14 cellular contexts compared by ENCODE assay signal in genomic region chr19:18501832-18502231, GRCh38. TPM values are rescaled to one million over a fixed set of nuclear protein-coding genes. Genes with fewer than 3 reads are reported as not detected.
A peak's percentile ranks its signal among the peaks of the same experiment; 100 is the strongest.
DNase-seq lines count a peak whose midpoint lies in the region; ATAC-seq and TF ChIP-seq lines count a peak whose summit lies in the region.
"Had no signal": no experiment of that assay in that cellular context is flagged by ENCODE, and none has a peak within 500 bp of the region (broad histone marks: within the 10 kb centered on the region; RNA-seq: fewer than 3 reads in every experiment).

No MANE protein-coding gene starts in this region.

- H3K4me3 ChIP-seq in ascending aorta (no peak overlapping the region), left lung (no peak overlapping the region)
- H3K4me3 ChIP-seq: cardiac muscle cell had no signal

- H3K4me1 Mint-ChIP-seq in nephron progenitor cell (peaks cover 57% of the 10 kb centered on the region), osteocyte (ENCODE audit: unreplicated experiment) (peaks cover 67% of the 10 kb centered on the region)

- H3K27me3 Mint-ChIP-seq in nephron progenitor cell (ENCODE audit: low read depth, poor library complexity) (no peaks in the 10 kb centered on the region), osteocyte (ENCODE audit: unreplicated experiment) (no peaks in the 10 kb centered on the region)

- H3K4me1 ChIP-seq in ascending aorta (peaks cover 52 to 89% of the 10 kb centered on the region in 2 donors), left lung (peaks cover 42 to 100% of the 10 kb centered on the region in 2 donors)

- H3K4me3 Mint-ChIP-seq in nephron progenitor cell (no peak overlapping the region), osteocyte (ENCODE audit: unreplicated experiment) (no peak overlapping the region)
- H3K4me3 Mint-ChIP-seq: H9 had no signal

- intact Hi-C loops in ascending aorta (cut with DNase I) (loop anchor here (1.0 to 5.0 kb wide), 2 partner anchors 18 to 40 kb away; no protein-coding TSS in a partner anchor), left lung (cut with DNase I) (no loop called here)

- H3K27me3 ChIP-seq in ascending aorta = no peaks in the 10 kb centered on the region
- no peaks in the 10 kb centered on the region for H3K27me3 ChIP-seq in left lung
- H3K27me3 ChIP-seq: cardiac muscle cell had no signal

- no peak for TF ChIP-seq CTCF in ascending aorta (IDR thresholded peaks at IDR 0.05)
- TF ChIP-seq CTCF in left lung (IDR thresholded peaks at IDR 0.05) = no peak
- no peak for TF ChIP-seq CTCF in nephron progenitor cell (IDR thresholded peaks at IDR 0.05)
- TF ChIP-seq CTCF in osteocyte (IDR thresholded peaks at IDR 0.05) = no peak

- H3K9me3 ChIP-seq in ascending aorta = no peaks in the 10 kb centered on the region
- no peaks in the 10 kb centered on the region for H3K9me3 ChIP-seq in left lung

- no peak overlapping the region for H3K27ac Mint-ChIP-seq in nephron progenitor cell
- no peak overlapping the region for H3K27ac Mint-ChIP-seq in osteocyte (ENCODE audit: unreplicated experiment)

- H3K9me3 Mint-ChIP-seq in nephron progenitor cell = no peaks in the 10 kb centered on the region
- no peaks in the 10 kb centered on the region for H3K9me3 Mint-ChIP-seq in osteocyte (ENCODE audit: unreplicated experiment)
- H3K9me3 Mint-ChIP-seq: H9 had no signal

- H3K36me3 Mint-ChIP-seq in nephron progenitor cell (ENCODE audit: low read depth) (no peaks in the 10 kb centered on the region), osteocyte (ENCODE audit: unreplicated experiment) (no peaks in the 10 kb centered on the region)

- ATAC-seq in left lung (no peak), esophagus mucosa (no peak), GM18909 (IDR thresholded peaks at IDR 0.05; ENCODE audit: poor library complexity, unreplicated experiment) (no peak)

- H3K36me3 ChIP-seq in ascending aorta (no peaks in the 10 kb centered on the region), left lung (no peaks in the 10 kb centered on the region)
- H3K36me3 ChIP-seq: cardiac muscle cell, WERI-Rb-1 had no signal

- peak in 45 of 76 experiments; percentile 11 to 83 (median 44) for DNase-seq in HUDEP-2 (lab: John Stamatoyannopoulos, UW; ENCODE audit: unreplicated experiment in 76 of 76)
- peak in 1 of 2 donors; percentile 85 for DNase-seq in ascending aorta (ENCODE audit: low spot score in 2 of 2)
- DNase-seq in left lung = no peak
- DNase-seq in superior temporal gyrus (ENCODE audit: extremely low spot score) = peak; percentile 7
- no peak for DNase-seq in nephron progenitor cell
- no peak for DNase-seq in osteocyte (ENCODE audit: extremely low spot score, unreplicated experiment)
- DNase-seq: COR-L47, H9, KG1, RPMI8226, WERI-Rb-1 had no signal

- peak overlapping the region; percentile 81 to 88 for H3K27ac ChIP-seq in ascending aorta
- H3K27ac ChIP-seq in left lung = peak overlapping the region; percentile 26 to 95
- H3K27ac ChIP-seq: cardiac muscle cell, WERI-Rb-1 had no signal

RNA-seq across cellular contexts. Expression of gene ELL, which starts 20.0 kb away (rescaled TPM):
- 30.5 TPM for total RNA-seq in ascending aorta
- total RNA-seq in left lung = 10 to 100 TPM; 13.3 to 22.9 TPM
- 7.5 TPM for total RNA-seq in esophagus mucosa
- total RNA-seq in osteocyte = 17.6 and 18.3 TPM in 2 replicates

RNA-seq across cellular contexts. Expression of gene FKBP8, which starts 41.5 kb away (rescaled TPM):
- total RNA-seq in ascending aorta (395 TPM), left lung (100 to 1,000 TPM; 176 to 195 TPM), esophagus mucosa (125 TPM), osteocyte (242 and 253 TPM in 2 replicates)

RNA-seq across cellular contexts. Expression of gene KXD1, which starts 55.8 kb away (rescaled TPM):
- total RNA-seq in ascending aorta (178 TPM), left lung (10 to 100 TPM; 68.9 to 86.2 TPM), esophagus mucosa (60.2 TPM), osteocyte (66.5 and 70.6 TPM in 2 replicates)

Comparison
In these comparisons a context has a peak if more than half of its experiments do, and no peak if none do; other contexts are left out.
1. DNase-seq: peak in HUDEP-2 (45 of 76) and superior temporal gyrus (single experiment); none in left lung (0 of 2), nephron progenitor cell (single experiment) and osteocyte (single experiment).